In the genomic region with DNA sequence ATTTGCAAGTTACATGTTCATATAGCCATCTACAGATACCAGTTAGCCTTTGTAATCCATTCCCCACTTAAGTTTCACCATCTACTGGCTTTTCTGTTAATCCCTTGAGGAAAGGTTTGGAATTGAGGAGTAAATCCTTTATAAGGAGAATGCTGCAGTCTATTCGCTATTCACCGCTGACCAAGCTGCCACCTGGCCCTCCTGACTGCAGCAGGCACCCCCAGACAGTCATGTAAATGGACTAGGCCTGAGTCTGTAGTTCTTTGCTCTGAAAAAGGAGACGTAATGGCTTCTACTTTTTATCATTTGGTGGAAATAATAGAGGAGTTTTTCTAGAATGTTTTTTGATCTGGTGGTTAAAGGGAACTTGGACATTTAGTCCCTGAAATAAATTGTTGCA, we compare ENCODE assay signal across 1 cellular context.
TF ChIP-seq lines count a peak whose summit lies in the region.

No MANE protein-coding gene starts in this region.

TF ChIP-seq in WTC11, 78 proteins besides CTCF, POLR2A, EP300 and RAD21:
- TF ChIP-seq, protein P1, sequence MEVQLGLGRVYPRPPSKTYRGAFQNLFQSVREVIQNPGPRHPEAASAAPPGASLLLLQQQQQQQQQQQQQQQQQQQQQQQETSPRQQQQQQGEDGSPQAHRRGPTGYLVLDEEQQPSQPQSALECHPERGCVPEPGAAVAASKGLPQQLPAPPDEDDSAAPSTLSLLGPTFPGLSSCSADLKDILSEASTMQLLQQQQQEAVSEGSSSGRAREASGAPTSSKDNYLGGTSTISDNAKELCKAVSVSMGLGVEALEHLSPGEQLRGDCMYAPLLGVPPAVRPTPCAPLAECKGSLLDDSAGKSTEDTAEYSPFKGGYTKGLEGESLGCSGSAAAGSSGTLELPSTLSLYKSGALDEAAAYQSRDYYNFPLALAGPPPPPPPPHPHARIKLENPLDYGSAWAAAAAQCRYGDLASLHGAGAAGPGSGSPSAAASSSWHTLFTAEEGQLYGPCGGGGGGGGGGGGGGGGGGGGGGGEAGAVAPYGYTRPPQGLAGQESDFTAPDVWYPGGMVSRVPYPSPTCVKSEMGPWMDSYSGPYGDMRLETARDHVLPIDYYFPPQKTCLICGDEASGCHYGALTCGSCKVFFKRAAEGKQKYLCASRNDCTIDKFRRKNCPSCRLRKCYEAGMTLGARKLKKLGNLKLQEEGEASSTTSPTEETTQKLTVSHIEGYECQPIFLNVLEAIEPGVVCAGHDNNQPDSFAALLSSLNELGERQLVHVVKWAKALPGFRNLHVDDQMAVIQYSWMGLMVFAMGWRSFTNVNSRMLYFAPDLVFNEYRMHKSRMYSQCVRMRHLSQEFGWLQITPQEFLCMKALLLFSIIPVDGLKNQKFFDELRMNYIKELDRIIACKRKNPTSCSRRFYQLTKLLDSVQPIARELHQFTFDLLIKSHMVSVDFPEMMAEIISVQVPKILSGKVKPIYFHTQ (CRISPR knock-in tag; IDR thresholded peaks at IDR 0.05): no peak
- TF ChIP-seq NFYB (CRISPR knock-in tag; conservative IDR thresholded peaks at IDR 0.05; ENCODE audit: low read depth): no peak
- TF ChIP-seq, protein P2, sequence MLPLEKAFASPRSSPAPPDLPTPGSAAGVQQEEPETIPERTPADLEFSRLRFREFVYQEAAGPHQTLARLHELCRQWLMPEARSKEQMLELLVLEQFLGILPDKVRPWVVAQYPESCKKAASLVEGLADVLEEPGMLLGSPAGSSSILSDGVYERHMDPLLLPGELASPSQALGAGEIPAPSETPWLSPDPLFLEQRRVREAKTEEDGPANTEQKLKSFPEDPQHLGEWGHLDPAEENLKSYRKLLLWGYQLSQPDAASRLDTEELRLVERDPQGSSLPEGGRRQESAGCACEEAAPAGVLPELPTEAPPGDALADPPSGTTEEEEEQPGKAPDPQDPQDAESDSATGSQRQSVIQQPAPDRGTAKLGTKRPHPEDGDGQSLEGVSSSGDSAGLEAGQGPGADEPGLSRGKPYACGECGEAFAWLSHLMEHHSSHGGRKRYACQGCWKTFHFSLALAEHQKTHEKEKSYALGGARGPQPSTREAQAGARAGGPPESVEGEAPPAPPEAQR (CRISPR knock-in tag; IDR thresholded peaks at IDR 0.05): no peak
- TF ChIP-seq NFE2L1 (CRISPR knock-in tag; IDR thresholded peaks at IDR 0.05): no peak
- no peak for TF ChIP-seq IRF2 (CRISPR knock-in tag; IDR thresholded peaks at IDR 0.05; ENCODE audit: borderline replicate concordance, low read depth)
- TF ChIP-seq ZNF671 (CRISPR knock-in tag; IDR thresholded peaks at IDR 0.05): no peak
- TF ChIP-seq SMAD4 (CRISPR knock-in tag; IDR thresholded peaks at IDR 0.05): no peak
- TF ChIP-seq, protein P3, sequence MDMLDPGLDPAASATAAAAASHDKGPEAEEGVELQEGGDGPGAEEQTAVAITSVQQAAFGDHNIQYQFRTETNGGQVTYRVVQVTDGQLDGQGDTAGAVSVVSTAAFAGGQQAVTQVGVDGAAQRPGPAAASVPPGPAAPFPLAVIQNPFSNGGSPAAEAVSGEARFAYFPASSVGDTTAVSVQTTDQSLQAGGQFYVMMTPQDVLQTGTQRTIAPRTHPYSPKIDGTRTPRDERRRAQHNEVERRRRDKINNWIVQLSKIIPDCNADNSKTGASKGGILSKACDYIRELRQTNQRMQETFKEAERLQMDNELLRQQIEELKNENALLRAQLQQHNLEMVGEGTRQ (CRISPR knock-in tag; IDR thresholded peaks at IDR 0.05): no peak
- TF ChIP-seq, protein P4, sequence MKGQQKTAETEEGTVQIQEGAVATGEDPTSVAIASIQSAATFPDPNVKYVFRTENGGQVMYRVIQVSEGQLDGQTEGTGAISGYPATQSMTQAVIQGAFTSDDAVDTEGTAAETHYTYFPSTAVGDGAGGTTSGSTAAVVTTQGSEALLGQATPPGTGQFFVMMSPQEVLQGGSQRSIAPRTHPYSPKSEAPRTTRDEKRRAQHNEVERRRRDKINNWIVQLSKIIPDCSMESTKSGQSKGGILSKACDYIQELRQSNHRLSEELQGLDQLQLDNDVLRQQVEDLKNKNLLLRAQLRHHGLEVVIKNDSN (CRISPR knock-in tag; IDR thresholded peaks at IDR 0.05): no peak
- TF ChIP-seq, protein P5, sequence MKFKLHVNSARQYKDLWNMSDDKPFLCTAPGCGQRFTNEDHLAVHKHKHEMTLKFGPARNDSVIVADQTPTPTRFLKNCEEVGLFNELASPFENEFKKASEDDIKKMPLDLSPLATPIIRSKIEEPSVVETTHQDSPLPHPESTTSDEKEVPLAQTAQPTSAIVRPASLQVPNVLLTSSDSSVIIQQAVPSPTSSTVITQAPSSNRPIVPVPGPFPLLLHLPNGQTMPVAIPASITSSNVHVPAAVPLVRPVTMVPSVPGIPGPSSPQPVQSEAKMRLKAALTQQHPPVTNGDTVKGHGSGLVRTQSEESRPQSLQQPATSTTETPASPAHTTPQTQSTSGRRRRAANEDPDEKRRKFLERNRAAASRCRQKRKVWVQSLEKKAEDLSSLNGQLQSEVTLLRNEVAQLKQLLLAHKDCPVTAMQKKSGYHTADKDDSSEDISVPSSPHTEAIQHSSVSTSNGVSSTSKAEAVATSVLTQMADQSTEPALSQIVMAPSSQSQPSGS (CRISPR knock-in tag; IDR thresholded peaks at IDR 0.05; ENCODE audit: borderline replicate concordance, low read depth): no peak
- no peak for TF ChIP-seq CREB1 (CRISPR knock-in tag; IDR thresholded peaks at IDR 0.05)
- no peak for TF ChIP-seq NFATC4 (CRISPR knock-in tag; IDR thresholded peaks at IDR 0.05)
- TF ChIP-seq, protein P6, sequence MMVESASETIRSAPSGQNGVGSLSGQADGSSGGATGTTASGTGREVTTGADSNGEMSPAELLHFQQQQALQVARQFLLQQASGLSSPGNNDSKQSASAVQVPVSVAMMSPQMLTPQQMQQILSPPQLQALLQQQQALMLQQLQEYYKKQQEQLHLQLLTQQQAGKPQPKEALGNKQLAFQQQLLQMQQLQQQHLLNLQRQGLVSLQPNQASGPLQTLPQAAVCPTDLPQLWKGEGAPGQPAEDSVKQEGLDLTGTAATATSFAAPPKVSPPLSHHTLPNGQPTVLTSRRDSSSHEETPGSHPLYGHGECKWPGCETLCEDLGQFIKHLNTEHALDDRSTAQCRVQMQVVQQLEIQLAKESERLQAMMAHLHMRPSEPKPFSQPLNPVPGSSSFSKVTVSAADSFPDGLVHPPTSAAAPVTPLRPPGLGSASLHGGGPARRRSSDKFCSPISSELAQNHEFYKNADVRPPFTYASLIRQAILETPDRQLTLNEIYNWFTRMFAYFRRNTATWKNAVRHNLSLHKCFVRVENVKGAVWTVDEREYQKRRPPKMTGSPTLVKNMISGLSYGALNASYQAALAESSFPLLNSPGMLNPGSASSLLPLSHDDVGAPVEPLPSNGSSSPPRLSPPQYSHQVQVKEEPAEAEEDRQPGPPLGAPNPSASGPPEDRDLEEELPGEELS (CRISPR knock-in tag; IDR thresholded peaks at IDR 0.05): no peak
- TF ChIP-seq GABPB1 (CRISPR knock-in tag; IDR thresholded peaks at IDR 0.05): no peak
- no peak for TF ChIP-seq CREM (CRISPR knock-in tag; IDR thresholded peaks at IDR 0.05)
- TF ChIP-seq ZNF121 (CRISPR knock-in tag; IDR thresholded peaks at IDR 0.05): no peak
- no peak for TF ChIP-seq FOXP1 (CRISPR knock-in tag; IDR thresholded peaks at IDR 0.05; ENCODE audit: borderline replicate concordance)
- no peak for TF ChIP-seq JAZF1 (CRISPR knock-in tag; IDR thresholded peaks at IDR 0.05)
- no peak for TF ChIP-seq ZNF423 (CRISPR knock-in tag; IDR thresholded peaks at IDR 0.05)
